Comparison of ENCODE assay signal across 16 cellular contexts in genomic region chr6:147087641-147088040, GRCh38.
DNase-seq lines count a peak whose midpoint lies in the region; ATAC-seq and TF ChIP-seq lines count a peak whose summit lies in the region.
"Had no signal": no experiment of that assay in that cellular context is flagged by ENCODE, and none has a peak within 500 bp of the region (broad histone marks: within the 10 kb centered on the region; RNA-seq: fewer than 3 reads in every experiment).

No MANE protein-coding gene starts in this region.

- H3K4me1 ChIP-seq in right atrium auricular region: no peaks in the 10 kb centered on the region
- H3K4me1 ChIP-seq: A549; BLaER1 treated with 17β-estradiol and CSF1 and Interleukin-3, amounts not matched to agents 10 nM and 100 nM had no signal

- no peaks in the 10 kb centered on the region for H3K27me3 ChIP-seq in right atrium auricular region
- H3K27me3 ChIP-seq: BLaER1 treated with 17β-estradiol and CSF1 and Interleukin-3, amounts not matched to agents 10 nM and 100 nM had no signal

- ATAC-seq in HG02610 (IDR thresholded peaks at IDR 0.05; ENCODE audit: unreplicated experiment): no peak
- ATAC-seq: A549, GM12878, HCT116 had no signal

- TF ChIP-seq CTCF in fibroblast of the aortic adventitia (IDR thresholded peaks at IDR 0.05; ENCODE audit: insufficient read depth, low read length) (no peak), right atrium auricular region (IDR thresholded peaks at IDR 0.05) (no peak)

- no peak overlapping the region for H3K27ac ChIP-seq in right atrium auricular region
- H3K27ac ChIP-seq: A549; BLaER1 treated with 17β-estradiol and CSF1 and Interleukin-3, amounts not matched to agents 10 nM and 100 nM; GM23248; HL-60 had no signal

- H3K4me3 ChIP-seq in fibroblast of the aortic adventitia (ENCODE audit: low read depth, low read length) (no peak overlapping the region), right atrium auricular region (no peak overlapping the region)
- H3K4me3 ChIP-seq: A549; BLaER1 treated with 17β-estradiol and CSF1 and Interleukin-3, amounts not matched to agents 10 nM and 100 nM; GM12878; GM23248 had no signal

- DNase-seq in GM03348 (ENCODE audit: low spot score): peak; percentile 47
- peak; percentile 51 for DNase-seq in dedifferentiated amniotic fluid mesenchymal stem cell (ENCODE audit: extremely low spot score)
- DNase-seq in fibroblast of the aortic adventitia (ENCODE audit: low read depth): peak; percentile 59
- peak; percentile 52 for DNase-seq in superior temporal gyrus (ENCODE audit: extremely low spot score)
- no peak for DNase-seq in kidney tubule cell (ENCODE audit: low spot score)
- no peak for DNase-seq in right atrium auricular region (ENCODE audit: low spot score)
- no peak for DNase-seq in activated T-cell treated with anti-CD3 and anti-CD28 coated beads, Interleukin-2, amount 50 U/mL, for 48 hours
- DNase-seq: CD4-positive, CD25-positive, alpha-beta regulatory T cell; DMS53; GM23248 had no signal

- peaks cover 0 to 14% of the 10 kb centered on the region in 2 donors for H3K9me3 ChIP-seq in right atrium auricular region

- H3K36me3 ChIP-seq in right atrium auricular region: no peaks in the 10 kb centered on the region
- H3K36me3 ChIP-seq: BLaER1 treated with 17β-estradiol and CSF1 and Interleukin-3, amounts not matched to agents 10 nM and 100 nM had no signal

Comparison
In these comparisons a context has a peak if more than half of its experiments do, and no peak if none do; other contexts are left out.
1. DNase-seq: peak in GM03348 (single experiment), dedifferentiated amniotic fluid mesenchymal stem cell (single experiment), fibroblast of the aortic adventitia (single experiment) and superior temporal gyrus (single experiment); none in kidney tubule cell (single experiment), right atrium auricular region (single experiment) and activated T-cell treated with anti-CD3 and anti-CD28 coated beads, Interleukin-2, amount 50 U/mL, for 48 hours (0 of 2).